Comparison of ENCODE assay signal across 1 cellular context in the genomic region with DNA sequence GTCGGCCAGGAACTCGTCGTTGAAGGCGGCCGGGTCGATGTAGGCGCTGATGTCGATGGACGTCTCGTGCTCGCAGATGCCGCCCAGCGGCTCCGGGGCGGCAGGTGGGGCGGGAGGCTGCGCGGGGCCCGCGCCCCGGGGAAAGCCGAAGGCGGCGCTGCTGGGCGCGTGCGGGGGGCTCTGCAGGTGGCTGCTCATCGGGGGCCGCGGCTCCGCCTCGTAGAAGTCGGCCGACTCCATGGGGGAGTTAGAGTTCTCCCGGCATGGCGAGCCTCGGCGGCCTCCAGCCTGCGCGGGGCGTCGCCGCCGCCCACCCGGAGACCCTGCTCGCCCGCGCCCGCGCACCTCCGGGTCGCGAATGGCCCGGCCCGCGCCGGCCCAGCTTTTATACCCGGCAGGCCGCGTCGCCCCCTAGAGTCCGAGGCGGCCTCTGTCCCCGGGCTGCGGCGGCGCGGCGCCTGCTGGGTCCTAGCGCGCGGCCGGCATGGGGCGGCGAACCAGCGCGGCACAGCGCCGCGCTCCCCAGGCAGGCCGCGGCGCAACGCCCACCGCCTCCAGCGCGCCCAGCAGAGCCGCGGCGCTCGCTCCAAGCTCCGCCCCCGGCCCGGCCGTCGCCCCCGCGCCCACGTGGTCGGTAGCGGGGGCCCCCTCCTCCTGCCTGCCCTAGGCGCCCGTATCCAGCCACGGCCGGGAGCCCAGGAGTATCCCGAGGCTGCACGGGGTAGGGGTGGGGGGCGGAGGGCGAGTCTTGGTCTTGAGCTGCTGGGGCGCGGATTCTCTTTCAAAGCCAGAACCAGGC.
A peak's percentile ranks its signal among the peaks of the same experiment; 100 is the strongest.
TF ChIP-seq lines count a peak whose summit lies in the region.

CEBPA (minus strand) TSS at position 360 of the 799 bp plus-strand sequence; CDS start at position 240, 120 bp downstream.

TF ChIP-seq in K562, 482 proteins besides CTCF, POLR2A, EP300 and RAD21 (continued from another document and continues in another):
- peak; percentile 31; the same call in 1 of the 2 replicates for TF ChIP-seq USF2 (CRISPR knock-in tag; IDR thresholded peaks at IDR 0.05)
- TF ChIP-seq FOXA1 (IDR thresholded peaks at IDR 0.05; ENCODE audit: borderline replicate concordance), result no peak
- TF ChIP-seq PML (IDR thresholded peaks at IDR 0.05; ENCODE audit: low read length), result no peak
- TF ChIP-seq, protein P1, sequence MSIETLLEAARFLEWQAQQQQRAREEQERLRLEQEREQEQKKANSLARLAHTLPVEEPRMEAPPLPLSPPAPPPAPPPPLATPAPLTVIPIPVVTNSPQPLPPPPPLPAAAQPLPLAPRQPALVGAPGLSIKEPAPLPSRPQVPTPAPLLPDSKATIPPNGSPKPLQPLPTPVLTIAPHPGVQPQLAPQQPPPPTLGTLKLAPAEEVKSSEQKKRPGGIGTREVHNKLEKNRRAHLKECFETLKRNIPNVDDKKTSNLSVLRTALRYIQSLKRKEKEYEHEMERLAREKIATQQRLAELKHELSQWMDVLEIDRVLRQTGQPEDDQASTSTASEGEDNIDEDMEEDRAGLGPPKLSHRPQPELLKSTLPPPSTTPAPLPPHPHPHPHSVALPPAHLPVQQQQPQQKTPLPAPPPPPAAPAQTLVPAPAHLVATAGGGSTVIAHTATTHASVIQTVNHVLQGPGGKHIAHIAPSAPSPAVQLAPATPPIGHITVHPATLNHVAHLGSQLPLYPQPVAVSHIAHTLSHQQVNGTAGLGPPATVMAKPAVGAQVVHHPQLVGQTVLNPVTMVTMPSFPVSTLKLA (conservative IDR thresholded peaks at IDR 0.05), result 0 out of 4 replicates have a peak, but pooled peaks of 1 of the 2 experiments have one; percentile 30
- no peak for TF ChIP-seq ARID3A (IDR thresholded peaks at IDR 0.05; ENCODE audit: borderline replicate concordance, low read depth, low read length)
- peak; percentile 92 for TF ChIP-seq RB1 (IDR thresholded peaks at IDR 0.05; ENCODE audit: low read depth)
- TF ChIP-seq ESRRB (CRISPR knock-in tag; IDR thresholded peaks at IDR 0.05; ENCODE audit: borderline replicate concordance), result no peak
- TF ChIP-seq, protein P2, sequence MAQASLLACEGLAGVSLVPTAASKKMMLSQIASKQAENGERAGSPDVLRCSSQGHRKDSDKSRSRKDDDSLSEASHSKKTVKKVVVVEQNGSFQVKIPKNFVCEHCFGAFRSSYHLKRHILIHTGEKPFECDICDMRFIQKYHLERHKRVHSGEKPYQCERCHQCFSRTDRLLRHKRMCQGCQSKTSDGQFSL (CRISPR knock-in tag; IDR thresholded peaks at IDR 0.05), result no peak
- TF ChIP-seq, protein P2 (tag; IDR thresholded peaks at IDR 0.05), result no peak
- no peak for TF ChIP-seq ZNF445 (CRISPR knock-in tag; IDR thresholded peaks at IDR 0.05; ENCODE audit: low read depth)
- no peak for TF ChIP-seq BRF1 (IDR thresholded peaks at IDR 0.05; ENCODE audit: borderline replicate concordance, extremely low read depth, insufficient read length)
- TF ChIP-seq MYC (IDR thresholded peaks at IDR 0.05; ENCODE audit: low read depth, low read length), result peak; percentile 30; the same call in 1 of the 2 replicates
- no peak for TF ChIP-seq MYC (CRISPR knock-in tag; IDR thresholded peaks at IDR 0.05; ENCODE audit: borderline replicate concordance, low read depth)
- no peak for TF ChIP-seq ZNF707 (CRISPR knock-in tag; conservative IDR thresholded peaks at IDR 0.05)
- TF ChIP-seq, protein P3, sequence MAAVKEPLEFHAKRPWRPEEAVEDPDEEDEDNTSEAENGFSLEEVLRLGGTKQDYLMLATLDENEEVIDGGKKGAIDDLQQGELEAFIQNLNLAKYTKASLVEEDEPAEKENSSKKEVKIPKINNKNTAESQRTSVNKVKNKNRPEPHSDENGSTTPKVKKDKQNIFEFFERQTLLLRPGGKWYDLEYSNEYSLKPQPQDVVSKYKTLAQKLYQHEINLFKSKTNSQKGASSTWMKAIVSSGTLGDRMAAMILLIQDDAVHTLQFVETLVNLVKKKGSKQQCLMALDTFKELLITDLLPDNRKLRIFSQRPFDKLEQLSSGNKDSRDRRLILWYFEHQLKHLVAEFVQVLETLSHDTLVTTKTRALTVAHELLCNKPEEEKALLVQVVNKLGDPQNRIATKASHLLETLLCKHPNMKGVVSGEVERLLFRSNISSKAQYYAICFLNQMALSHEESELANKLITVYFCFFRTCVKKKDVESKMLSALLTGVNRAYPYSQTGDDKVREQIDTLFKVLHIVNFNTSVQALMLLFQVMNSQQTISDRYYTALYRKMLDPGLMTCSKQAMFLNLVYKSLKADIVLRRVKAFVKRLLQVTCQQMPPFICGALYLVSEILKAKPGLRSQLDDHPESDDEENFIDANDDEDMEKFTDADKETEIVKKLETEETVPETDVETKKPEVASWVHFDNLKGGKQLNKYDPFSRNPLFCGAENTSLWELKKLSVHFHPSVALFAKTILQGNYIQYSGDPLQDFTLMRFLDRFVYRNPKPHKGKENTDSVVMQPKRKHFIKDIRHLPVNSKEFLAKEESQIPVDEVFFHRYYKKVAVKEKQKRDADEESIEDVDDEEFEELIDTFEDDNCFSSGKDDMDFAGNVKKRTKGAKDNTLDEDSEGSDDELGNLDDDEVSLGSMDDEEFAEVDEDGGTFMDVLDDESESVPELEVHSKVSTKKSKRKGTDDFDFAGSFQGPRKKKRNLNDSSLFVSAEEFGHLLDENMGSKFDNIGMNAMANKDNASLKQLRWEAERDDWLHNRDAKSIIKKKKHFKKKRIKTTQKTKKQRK (IDR thresholded peaks at IDR 0.05; ENCODE audit: borderline replicate concordance, low read depth, low read length), result no peak
- TF ChIP-seq TFAP4 (CRISPR knock-in tag; IDR thresholded peaks at IDR 0.05; ENCODE audit: borderline replicate concordance), result no peak
- TF ChIP-seq ZNF551 (CRISPR knock-in tag; IDR thresholded peaks at IDR 0.05), result no peak
- no peak for TF ChIP-seq CHCHD3 (CRISPR knock-in tag; IDR thresholded peaks at IDR 0.05)
- TF ChIP-seq ILK (tag; IDR thresholded peaks at IDR 0.05; ENCODE audit: borderline replicate concordance, low read depth), result no peak
- TF ChIP-seq HMG20B (CRISPR knock-in tag; IDR thresholded peaks at IDR 0.05), result no peak
- TF ChIP-seq ZNF512 (tag; IDR thresholded peaks at IDR 0.05), result no peak
- no peak for TF ChIP-seq KAT8 (IDR thresholded peaks at IDR 0.05; ENCODE audit: low read depth)
- TF ChIP-seq CREM (IDR thresholded peaks at IDR 0.05; ENCODE audit: low read depth), result peak; percentile 27; the same call in 1 of the 2 replicates
- TF ChIP-seq, protein P4, sequence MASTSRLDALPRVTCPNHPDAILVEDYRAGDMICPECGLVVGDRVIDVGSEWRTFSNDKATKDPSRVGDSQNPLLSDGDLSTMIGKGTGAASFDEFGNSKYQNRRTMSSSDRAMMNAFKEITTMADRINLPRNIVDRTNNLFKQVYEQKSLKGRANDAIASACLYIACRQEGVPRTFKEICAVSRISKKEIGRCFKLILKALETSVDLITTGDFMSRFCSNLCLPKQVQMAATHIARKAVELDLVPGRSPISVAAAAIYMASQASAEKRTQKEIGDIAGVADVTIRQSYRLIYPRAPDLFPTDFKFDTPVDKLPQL (IDR thresholded peaks at IDR 0.05; ENCODE audit: extremely low read depth, insufficient read length), result no peak
- TF ChIP-seq ZNF12 (CRISPR knock-in tag; IDR thresholded peaks at IDR 0.05), result no peak
- peak; percentile 29 for TF ChIP-seq NELFE (IDR thresholded peaks at IDR 0.05; ENCODE audit: insufficient read depth, insufficient read length)
- no peak for TF ChIP-seq HNRNPLL (IDR thresholded peaks at IDR 0.05; ENCODE audit: low read depth, low read length, poor library complexity, severe bottlenecking)
- TF ChIP-seq, protein P5, sequence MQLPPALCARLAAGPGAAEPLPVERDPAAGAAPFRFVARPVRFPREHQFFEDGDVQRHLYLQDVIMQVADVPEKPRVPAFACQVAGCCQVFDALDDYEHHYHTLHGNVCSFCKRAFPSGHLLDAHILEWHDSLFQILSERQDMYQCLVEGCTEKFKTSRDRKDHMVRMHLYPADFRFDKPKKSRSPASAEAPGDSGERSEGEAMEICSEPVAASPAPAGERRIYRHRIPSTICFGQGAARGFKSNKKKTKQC (CRISPR knock-in tag; IDR thresholded peaks at IDR 0.05), result no peak
- TF ChIP-seq HDAC8 (tag; IDR thresholded peaks at IDR 0.05), result no peak
- no peak for TF ChIP-seq TCF3 (CRISPR knock-in tag; IDR thresholded peaks at IDR 0.05)
- TF ChIP-seq XRCC4 (IDR thresholded peaks at IDR 0.05; ENCODE audit: extremely low read depth, insufficient read depth, insufficient read length), result no peak
- no peak for TF ChIP-seq KHSRP (IDR thresholded peaks at IDR 0.05)
- no peak for TF ChIP-seq THRAP3 (IDR thresholded peaks at IDR 0.05; ENCODE audit: borderline replicate concordance)
- TF ChIP-seq TCF7L2 (IDR thresholded peaks at IDR 0.05; ENCODE audit: low read depth, low read length), result no peak
- TF ChIP-seq PCBP2 (IDR thresholded peaks at IDR 0.05; ENCODE audit: low read depth, low read length, poor library complexity, severe bottlenecking), result no peak
- no peak for TF ChIP-seq TOE1 (IDR thresholded peaks at IDR 0.05; ENCODE audit: borderline replicate concordance)
- TF ChIP-seq TOE1 (CRISPR knock-in tag; IDR thresholded peaks at IDR 0.05; ENCODE audit: borderline replicate concordance, low read depth), result no peak
- TF ChIP-seq CCAR2 (IDR thresholded peaks at IDR 0.05; ENCODE audit: low read depth, low read length), result no peak
- TF ChIP-seq CREB3 (tag; conservative IDR thresholded peaks at IDR 0.05; ENCODE audit: low read depth), result no peak
- TF ChIP-seq CCNT2 (IDR thresholded peaks at IDR 0.05; ENCODE audit: borderline replicate concordance, extremely low read depth, insufficient read length, low read depth, low read length), result peak; percentile 83
- TF ChIP-seq ADNP (tag; IDR thresholded peaks at IDR 0.05), result no peak
- no peak for TF ChIP-seq SRSF1 (IDR thresholded peaks at IDR 0.05; ENCODE audit: low read depth, low read length)
- TF ChIP-seq GATA2 (CRISPR knock-in tag; IDR thresholded peaks at IDR 0.05), result no peak
- TF ChIP-seq HDAC2 (IDR thresholded peaks at IDR 0.05), result no peak
- no peak for TF ChIP-seq ZNF785 (CRISPR knock-in tag; IDR thresholded peaks at IDR 0.05)
- peak; percentile 66 for TF ChIP-seq TAF1 (IDR thresholded peaks at IDR 0.05; ENCODE audit: control insufficient read depth, extremely low read depth, insufficient read depth, low read length, severe bottlenecking)
- no peak for TF ChIP-seq EHMT2 (IDR thresholded peaks at IDR 0.05)
- no peak for TF ChIP-seq ATF6 (CRISPR knock-in tag; IDR thresholded peaks at IDR 0.05)
- TF ChIP-seq HNRNPL (IDR thresholded peaks at IDR 0.05; ENCODE audit: low read depth, low read length), result no peak
